Comparison of ENCODE assay signal across 1 cellular context in the genomic region with DNA sequence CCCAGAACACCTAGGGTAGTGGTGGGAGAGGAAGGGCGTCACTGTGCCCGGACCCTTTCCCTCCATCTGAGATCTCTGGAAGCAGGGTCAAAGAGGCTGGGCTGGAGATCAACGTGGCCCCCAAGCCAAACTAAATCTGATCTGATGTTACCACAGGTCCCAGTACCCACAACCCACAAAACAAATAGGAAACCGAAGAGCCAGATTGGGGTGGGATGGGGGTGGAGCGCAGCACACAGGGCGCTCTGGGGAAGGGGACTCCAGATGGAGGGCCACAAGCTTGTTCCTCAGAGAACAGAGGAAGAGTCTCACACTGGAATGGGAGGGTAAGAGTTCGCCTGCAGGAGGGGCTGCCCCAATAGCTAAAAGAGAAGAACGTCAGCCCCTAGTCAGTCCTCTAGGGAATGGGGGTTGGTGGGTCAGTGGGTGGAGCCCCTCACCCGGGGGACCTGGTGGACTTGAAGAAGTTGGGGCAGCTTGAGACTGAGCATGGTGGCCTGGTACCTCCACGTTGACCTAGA.
TF ChIP-seq lines count a peak whose summit lies in the region.

No MANE protein-coding gene starts in this region.

TF ChIP-seq in GM23338, 12 proteins besides CTCF, POLR2A, EP300 and RAD21:
- TF ChIP-seq, protein P1, sequence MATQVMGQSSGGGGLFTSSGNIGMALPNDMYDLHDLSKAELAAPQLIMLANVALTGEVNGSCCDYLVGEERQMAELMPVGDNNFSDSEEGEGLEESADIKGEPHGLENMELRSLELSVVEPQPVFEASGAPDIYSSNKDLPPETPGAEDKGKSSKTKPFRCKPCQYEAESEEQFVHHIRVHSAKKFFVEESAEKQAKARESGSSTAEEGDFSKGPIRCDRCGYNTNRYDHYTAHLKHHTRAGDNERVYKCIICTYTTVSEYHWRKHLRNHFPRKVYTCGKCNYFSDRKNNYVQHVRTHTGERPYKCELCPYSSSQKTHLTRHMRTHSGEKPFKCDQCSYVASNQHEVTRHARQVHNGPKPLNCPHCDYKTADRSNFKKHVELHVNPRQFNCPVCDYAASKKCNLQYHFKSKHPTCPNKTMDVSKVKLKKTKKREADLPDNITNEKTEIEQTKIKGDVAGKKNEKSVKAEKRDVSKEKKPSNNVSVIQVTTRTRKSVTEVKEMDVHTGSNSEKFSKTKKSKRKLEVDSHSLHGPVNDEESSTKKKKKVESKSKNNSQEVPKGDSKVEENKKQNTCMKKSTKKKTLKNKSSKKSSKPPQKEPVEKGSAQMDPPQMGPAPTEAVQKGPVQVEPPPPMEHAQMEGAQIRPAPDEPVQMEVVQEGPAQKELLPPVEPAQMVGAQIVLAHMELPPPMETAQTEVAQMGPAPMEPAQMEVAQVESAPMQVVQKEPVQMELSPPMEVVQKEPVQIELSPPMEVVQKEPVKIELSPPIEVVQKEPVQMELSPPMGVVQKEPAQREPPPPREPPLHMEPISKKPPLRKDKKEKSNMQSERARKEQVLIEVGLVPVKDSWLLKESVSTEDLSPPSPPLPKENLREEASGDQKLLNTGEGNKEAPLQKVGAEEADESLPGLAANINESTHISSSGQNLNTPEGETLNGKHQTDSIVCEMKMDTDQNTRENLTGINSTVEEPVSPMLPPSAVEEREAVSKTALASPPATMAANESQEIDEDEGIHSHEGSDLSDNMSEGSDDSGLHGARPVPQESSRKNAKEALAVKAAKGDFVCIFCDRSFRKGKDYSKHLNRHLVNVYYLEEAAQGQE (IDR thresholded peaks at IDR 0.05; ENCODE audit: unreplicated experiment) = no peak
- TF ChIP-seq, protein P2, sequence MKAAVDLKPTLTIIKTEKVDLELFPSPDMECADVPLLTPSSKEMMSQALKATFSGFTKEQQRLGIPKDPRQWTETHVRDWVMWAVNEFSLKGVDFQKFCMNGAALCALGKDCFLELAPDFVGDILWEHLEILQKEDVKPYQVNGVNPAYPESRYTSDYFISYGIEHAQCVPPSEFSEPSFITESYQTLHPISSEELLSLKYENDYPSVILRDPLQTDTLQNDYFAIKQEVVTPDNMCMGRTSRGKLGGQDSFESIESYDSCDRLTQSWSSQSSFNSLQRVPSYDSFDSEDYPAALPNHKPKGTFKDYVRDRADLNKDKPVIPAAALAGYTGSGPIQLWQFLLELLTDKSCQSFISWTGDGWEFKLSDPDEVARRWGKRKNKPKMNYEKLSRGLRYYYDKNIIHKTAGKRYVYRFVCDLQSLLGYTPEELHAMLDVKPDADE (IDR thresholded peaks at IDR 0.05) = no peak
- TF ChIP-seq EZH2phosphoT487 (IDR thresholded peaks at IDR 0.05; ENCODE audit: unreplicated experiment) = no peak
- TF ChIP-seq EZH2 (IDR thresholded peaks at IDR 0.05; ENCODE audit: low read depth, unreplicated experiment) = no peak
- no peak for TF ChIP-seq STAT1 (IDR thresholded peaks at IDR 0.05; ENCODE audit: unreplicated experiment)
- no peak for TF ChIP-seq ZNF114 (CRISPR knock-in tag; IDR thresholded peaks at IDR 0.05)
- TF ChIP-seq POLR2AphosphoS5 (IDR thresholded peaks at IDR 0.05; ENCODE audit: low read depth) = no peak
- TF ChIP-seq NANOG (IDR thresholded peaks at IDR 0.05; ENCODE audit: borderline replicate concordance) = no peak
- TF ChIP-seq CREB1 (CRISPR knock-in tag; IDR thresholded peaks at IDR 0.05; ENCODE audit: low read depth) = no peak
- no peak for TF ChIP-seq JUNB (IDR thresholded peaks at IDR 0.05; ENCODE audit: unreplicated experiment)
- no peak for TF ChIP-seq ZNF331 (CRISPR knock-in tag; IDR thresholded peaks at IDR 0.05; ENCODE audit: low read depth)
- TF ChIP-seq, protein P3, sequence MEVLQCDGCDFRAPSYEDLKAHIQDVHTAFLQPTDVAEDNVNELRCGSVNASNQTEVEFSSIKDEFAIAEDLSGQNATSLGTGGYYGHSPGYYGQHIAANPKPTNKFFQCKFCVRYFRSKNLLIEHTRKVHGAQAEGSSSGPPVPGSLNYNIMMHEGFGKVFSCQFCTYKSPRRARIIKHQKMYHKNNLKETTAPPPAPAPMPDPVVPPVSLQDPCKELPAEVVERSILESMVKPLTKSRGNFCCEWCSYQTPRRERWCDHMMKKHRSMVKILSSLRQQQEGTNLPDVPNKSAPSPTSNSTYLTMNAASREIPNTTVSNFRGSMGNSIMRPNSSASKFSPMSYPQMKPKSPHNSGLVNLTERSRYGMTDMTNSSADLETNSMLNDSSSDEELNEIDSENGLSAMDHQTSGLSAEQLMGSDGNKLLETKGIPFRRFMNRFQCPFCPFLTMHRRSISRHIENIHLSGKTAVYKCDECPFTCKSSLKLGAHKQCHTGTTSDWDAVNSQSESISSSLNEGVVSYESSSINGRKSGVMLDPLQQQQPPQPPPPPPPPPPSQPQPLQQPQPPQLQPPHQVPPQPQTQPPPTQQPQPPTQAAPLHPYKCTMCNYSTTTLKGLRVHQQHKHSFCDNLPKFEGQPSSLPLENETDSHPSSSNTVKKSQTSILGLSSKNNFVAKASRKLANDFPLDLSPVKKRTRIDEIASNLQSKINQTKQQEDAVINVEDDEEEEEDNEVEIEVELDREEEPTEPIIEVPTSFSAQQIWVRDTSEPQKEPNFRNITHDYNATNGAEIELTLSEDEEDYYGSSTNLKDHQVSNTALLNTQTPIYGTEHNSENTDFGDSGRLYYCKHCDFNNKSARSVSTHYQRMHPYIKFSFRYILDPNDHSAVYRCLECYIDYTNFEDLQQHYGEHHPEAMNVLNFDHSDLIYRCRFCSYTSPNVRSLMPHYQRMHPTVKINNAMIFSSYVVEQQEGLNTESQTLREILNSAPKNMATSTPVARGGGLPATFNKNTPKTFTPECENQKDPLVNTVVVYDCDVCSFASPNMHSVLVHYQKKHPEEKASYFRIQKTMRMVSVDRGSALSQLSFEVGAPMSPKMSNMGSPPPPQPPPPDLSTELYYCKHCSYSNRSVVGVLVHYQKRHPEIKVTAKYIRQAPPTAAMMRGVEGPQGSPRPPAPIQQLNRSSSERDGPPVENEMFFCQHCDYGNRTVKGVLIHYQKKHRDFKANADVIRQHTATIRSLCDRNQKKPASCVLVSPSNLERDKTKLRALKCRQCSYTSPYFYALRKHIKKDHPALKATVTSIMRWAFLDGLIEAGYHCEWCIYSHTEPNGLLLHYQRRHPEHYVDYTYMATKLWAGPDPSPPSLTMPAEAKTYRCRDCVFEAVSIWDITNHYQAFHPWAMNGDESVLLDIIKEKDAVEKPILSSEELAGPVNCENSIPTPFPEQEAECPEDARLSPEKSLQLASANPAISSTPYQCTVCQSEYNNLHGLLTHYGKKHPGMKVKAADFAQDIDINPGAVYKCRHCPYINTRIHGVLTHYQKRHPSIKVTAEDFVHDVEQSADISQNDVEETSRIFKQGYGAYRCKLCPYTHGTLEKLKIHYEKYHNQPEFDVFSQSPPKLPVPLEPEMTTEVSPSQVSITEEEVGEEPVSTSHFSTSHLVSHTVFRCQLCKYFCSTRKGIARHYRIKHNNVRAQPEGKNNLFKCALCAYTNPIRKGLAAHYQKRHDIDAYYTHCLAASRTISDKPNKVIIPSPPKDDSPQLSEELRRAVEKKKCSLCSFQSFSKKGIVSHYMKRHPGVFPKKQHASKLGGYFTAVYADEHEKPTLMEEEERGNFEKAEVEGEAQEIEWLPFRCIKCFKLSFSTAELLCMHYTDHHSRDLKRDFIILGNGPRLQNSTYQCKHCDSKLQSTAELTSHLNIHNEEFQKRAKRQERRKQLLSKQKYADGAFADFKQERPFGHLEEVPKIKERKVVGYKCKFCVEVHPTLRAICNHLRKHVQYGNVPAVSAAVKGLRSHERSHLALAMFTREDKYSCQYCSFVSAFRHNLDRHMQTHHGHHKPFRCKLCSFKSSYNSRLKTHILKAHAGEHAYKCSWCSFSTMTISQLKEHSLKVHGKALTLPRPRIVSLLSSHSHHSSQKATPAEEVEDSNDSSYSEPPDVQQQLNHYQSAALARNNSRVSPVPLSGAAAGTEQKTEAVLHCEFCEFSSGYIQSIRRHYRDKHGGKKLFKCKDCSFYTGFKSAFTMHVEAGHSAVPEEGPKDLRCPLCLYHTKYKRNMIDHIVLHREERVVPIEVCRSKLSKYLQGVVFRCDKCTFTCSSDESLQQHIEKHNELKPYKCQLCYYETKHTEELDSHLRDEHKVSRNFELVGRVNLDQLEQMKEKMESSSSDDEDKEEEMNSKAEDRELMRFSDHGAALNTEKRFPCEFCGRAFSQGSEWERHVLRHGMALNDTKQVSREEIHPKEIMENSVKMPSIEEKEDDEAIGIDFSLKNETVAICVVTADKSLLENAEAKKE (CRISPR knock-in tag; IDR thresholded peaks at IDR 0.05) = no peak
